Comparison of ENCODE assay signal across 17 cellular contexts in the genomic region with DNA sequence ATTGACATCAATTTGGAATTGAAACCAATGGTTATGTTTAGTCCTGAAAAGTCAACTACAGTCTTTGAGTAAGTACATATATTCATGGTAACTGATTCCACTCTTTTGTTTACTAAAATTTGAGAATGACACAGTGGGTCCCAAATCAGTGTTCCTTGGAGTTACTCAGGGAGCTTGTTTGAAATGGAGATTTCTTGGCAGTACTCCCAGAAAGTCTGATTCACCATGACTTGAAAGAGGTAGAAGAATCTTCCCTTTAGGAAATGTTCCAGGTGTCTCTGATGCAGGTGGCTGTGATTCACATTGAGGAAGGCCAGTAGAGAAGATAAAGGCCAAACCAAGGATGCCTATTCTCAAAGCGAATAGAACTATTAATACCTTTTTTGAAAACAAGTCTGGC.
A peak's percentile ranks its signal among the peaks of the same experiment; 100 is the strongest.
DNase-seq lines count a peak whose midpoint lies in the region; ATAC-seq and TF ChIP-seq lines count a peak whose summit lies in the region.
"Had no signal": no experiment of that assay in that cellular context is flagged by ENCODE, and none has a peak within 500 bp of the region (broad histone marks: within the 10 kb centered on the region; RNA-seq: fewer than 3 reads in every experiment).

No MANE protein-coding gene starts in this region.

- no peak overlapping the region for H3K4me3 Mint-ChIP-seq in T-helper 17 cell
- no peak overlapping the region for H3K4me3 Mint-ChIP-seq in stimulated activated effector memory CD8-positive, alpha-beta T cell treated with anti-CD3 and anti-CD28 coated beads, Interleukin-12 subunit alpha, Interleukin-12 subunit beta, amount 100 ng/mL, for 72 hours
- H3K4me3 Mint-ChIP-seq: naive B cell had no signal

- H3K27ac Mint-ChIP-seq in T-helper 17 cell: no peak overlapping the region
- no peak overlapping the region for H3K27ac Mint-ChIP-seq in stimulated activated effector memory CD8-positive, alpha-beta T cell treated with anti-CD3 and anti-CD28 coated beads, Interleukin-12 subunit alpha, Interleukin-12 subunit beta, amount 100 ng/mL, for 72 hours
- H3K27ac Mint-ChIP-seq: activated naive CD4-positive, alpha-beta T cell treated with anti-CD3 and anti-CD28 coated beads, Interleukin-2, amount 50 U/mL, for 72 hours; naive B cell; progenitor cell of endocrine pancreas had no signal

- peaks cover 20% of the 10 kb centered on the region for H3K9me3 Mint-ChIP-seq in stimulated activated effector memory CD8-positive, alpha-beta T cell treated with anti-CD3 and anti-CD28 coated beads, Interleukin-12 subunit alpha, Interleukin-12 subunit beta, amount 100 ng/mL, for 72 hours

- H3K27me3 Mint-ChIP-seq in T-helper 17 cell: no peaks in the 10 kb centered on the region
- H3K27me3 Mint-ChIP-seq: naive B cell, progenitor cell of endocrine pancreas had no signal

- no peaks in the 10 kb centered on the region for H3K36me3 Mint-ChIP-seq in T-helper 17 cell (ENCODE audit: low read depth)
- H3K36me3 Mint-ChIP-seq in stimulated activated effector memory CD8-positive, alpha-beta T cell treated with anti-CD3 and anti-CD28 coated beads, Interleukin-12 subunit alpha, Interleukin-12 subunit beta, amount 100 ng/mL, for 72 hours: no peaks in the 10 kb centered on the region
- H3K36me3 Mint-ChIP-seq: activated naive CD4-positive, alpha-beta T cell treated with anti-CD3 and anti-CD28 coated beads, Interleukin-2, amount 50 U/mL, for 72 hours; naive B cell had no signal

- no peaks in the 10 kb centered on the region for H3K4me1 Mint-ChIP-seq in T-helper 17 cell
- no peaks in the 10 kb centered on the region for H3K4me1 Mint-ChIP-seq in stimulated activated effector memory CD8-positive, alpha-beta T cell treated with anti-CD3 and anti-CD28 coated beads, Interleukin-12 subunit alpha, Interleukin-12 subunit beta, amount 100 ng/mL, for 72 hours
- H3K4me1 Mint-ChIP-seq: naive B cell had no signal

- in situ Hi-C loops in G401 (cut with HindIII; ENCODE audit: low sequenced_read_pairs) (no loop called here), astrocyte of the spinal cord (cut with HindIII; ENCODE audit: low sequenced_read_pairs) (no loop called here)

- H3K9me3 ChIP-seq in T-helper 17 cell (ENCODE audit: control insufficient read depth, low read length, poor library complexity, severe bottlenecking): no peaks in the 10 kb centered on the region
- H3K9me3 ChIP-seq: BE2C had no signal

- H3K4me3 ChIP-seq in astrocyte of the spinal cord (ENCODE audit: low read depth, low read length): no peak overlapping the region

- ATAC-seq in T-helper 17 cell: no peak
- ATAC-seq in stimulated activated effector memory CD8-positive, alpha-beta T cell treated with anti-CD3 and anti-CD28 coated beads, Interleukin-12 subunit alpha, Interleukin-12 subunit beta, amount 100 ng/mL, for 72 hours: no peak
- ATAC-seq: activated naive CD4-positive, alpha-beta T cell treated with anti-CD3 and anti-CD28 coated beads, Interleukin-2, amount 50 U/mL, for 72 hours had no signal

- TF ChIP-seq CTCF in astrocyte of the spinal cord (IDR thresholded peaks at IDR 0.05; ENCODE audit: low read depth, low read length): no peak

- DNase-seq in G401 (ENCODE audit: low spot score) (peak; percentile 20), NCI-H2171 treated with DMSO at 0.1 percent for 48 hours (lab: John Stamatoyannopoulos, UW) (peak; percentile 78), astrocyte of the spinal cord (ENCODE audit: low read depth, low spot score) (peak; percentile 55), kidney glomerular epithelial cell (lab: John Stamatoyannopoulos, UW) (peak; percentile 7), NCI-H2029 (lab: John Stamatoyannopoulos, UW) (no peak), T-helper 17 cell (no peak), SIG-M5 (lab: John Stamatoyannopoulos, UW) (no peak)
- DNase-seq in stimulated activated effector memory CD8-positive, alpha-beta T cell treated with anti-CD3 and anti-CD28 coated beads, Interleukin-12 subunit alpha, Interleukin-12 subunit beta, amount 100 ng/mL, for 72 hours (ENCODE audit: low spot score in 2 of 2): no peak
- DNase-seq: activated T-cell treated with anti-CD3 and anti-CD28 coated beads for 4 hours; BE2C; central memory CD4-positive, alpha-beta T cell; DND-41; naive B cell; NCI-H1048; T-helper 1 cell had no signal

Comparison
In these comparisons a context has a peak if more than half of its experiments do, and no peak if none do; other contexts are left out.
1. DNase-seq: peak in G401 (single experiment), NCI-H2171 treated with DMSO at 0.1 percent for 48 hours (single experiment), astrocyte of the spinal cord (single experiment) and kidney glomerular epithelial cell (single experiment); none in NCI-H2029 (single experiment), T-helper 17 cell (0 of 3), SIG-M5 (single experiment) and stimulated activated effector memory CD8-positive, alpha-beta T cell treated with anti-CD3 and anti-CD28 coated beads, Interleukin-12 subunit alpha, Interleukin-12 subunit beta, amount 100 ng/mL, for 72 hours (0 of 2).